ENCODE assay signal across 10 cellular contexts in the genomic region with DNA sequence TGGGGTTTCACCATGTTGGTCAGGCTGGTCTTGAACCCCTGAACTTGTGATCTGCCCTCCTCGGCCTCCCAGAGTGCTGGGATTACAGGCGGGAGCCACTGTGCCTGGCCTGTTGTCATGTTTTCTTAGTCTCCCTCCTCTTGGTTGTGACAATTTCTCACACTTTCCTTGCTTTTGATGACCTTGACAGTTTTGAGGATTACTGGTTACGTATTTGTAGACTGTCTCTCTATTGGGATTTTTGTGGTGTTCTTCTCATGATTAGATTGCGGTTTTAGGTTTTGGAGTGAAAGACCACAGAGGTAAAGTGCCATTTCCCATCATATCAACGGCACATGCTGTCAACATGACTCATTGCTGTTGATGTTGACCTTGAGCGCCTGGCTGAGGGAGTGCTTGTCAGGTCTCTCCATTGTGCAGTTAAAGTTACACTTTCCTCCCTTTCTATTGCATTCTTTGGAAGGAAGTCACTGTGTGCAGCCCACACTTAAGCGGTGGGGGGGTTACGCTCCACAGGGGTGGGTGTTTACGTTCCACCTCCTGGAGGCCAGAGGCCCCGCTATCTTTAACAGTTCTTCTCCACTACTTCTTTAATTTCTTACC. TPM values are rescaled to one million over a fixed set of nuclear protein-coding genes. Genes with fewer than 3 reads are reported as not detected.
A peak's percentile ranks its signal among the peaks of the same experiment; 100 is the strongest.
DNase-seq lines count a peak whose midpoint lies in the region; ATAC-seq and TF ChIP-seq lines count a peak whose summit lies in the region.
"Had no signal": no experiment of that assay in that cellular context is flagged by ENCODE, and none has a peak within 500 bp of the region (broad histone marks: within the 10 kb centered on the region; RNA-seq: fewer than 3 reads in every experiment).

No MANE protein-coding gene starts in this region.

- H3K27me3 ChIP-seq in skeletal muscle satellite cell (ENCODE audit: control insufficient read depth, insufficient read depth, low read length), result peaks cover 76% of the 10 kb centered on the region
- H3K27me3 ChIP-seq in sigmoid colon, result peaks cover 0 to 9% (median 0%) of the 10 kb centered on the region in 3 donors

- intact Hi-C loops in sigmoid colon (cut with DNase I), result no loop called here

- peak; percentile 62 to 69 for ATAC-seq in activated CD4-positive, CD25-positive, alpha-beta regulatory T cell treated with anti-CD3 and anti-CD28 coated beads, Interleukin-2, amount 50 U/mL, for 24 hours
- ATAC-seq in GM19455 (IDR thresholded peaks at IDR 0.05; ENCODE audit: unreplicated experiment), result no peak

- no peak for DNase-seq in activated CD4-positive, CD25-positive, alpha-beta regulatory T cell treated with anti-CD3 and anti-CD28 coated beads, Interleukin-2, amount 50 U/mL, for 72 hours
- DNase-seq in T-helper 2 cell, result peak in 3 of 5 experiments; percentile 3 to 88 (median 55)
- DNase-seq in dedifferentiated amniotic fluid mesenchymal stem cell (ENCODE audit: extremely low spot score), result peak; percentile 37
- DNase-seq in NCI-H1048 (lab: John Stamatoyannopoulos, UW), result no peak
- no peak for DNase-seq in sigmoid colon

- H3K36me3 ChIP-seq in skeletal muscle satellite cell (ENCODE audit: insufficient read depth, low read length) (no peaks in the 10 kb centered on the region), sigmoid colon (no peaks in the 10 kb centered on the region)

- peak overlapping the region; percentile 30 for H3K4me2 ChIP-seq in skeletal muscle satellite cell (ENCODE audit: low read length)

- H3K4me1 ChIP-seq in skeletal muscle satellite cell (ENCODE audit: control insufficient read depth, insufficient read depth, low read length) (peaks cover 10% of the 10 kb centered on the region), sigmoid colon (no peaks in the 10 kb centered on the region)

- no peak for TF ChIP-seq EP300 in sigmoid colon (IDR thresholded peaks at IDR 0.05)

- H3K27ac ChIP-seq in sigmoid colon, result no peak overlapping the region
- H3K27ac ChIP-seq: C4-2B, VCaP had no signal

- H3K9me3 ChIP-seq in skeletal muscle satellite cell (replicated peaks; ENCODE audit: low read length) (no peaks in the 10 kb centered on the region), sigmoid colon (no peaks in the 10 kb centered on the region)

- H3K9ac ChIP-seq in skeletal muscle satellite cell (ENCODE audit: low read depth, low read length), result no peak overlapping the region

- no peak for TF ChIP-seq POLR2A in sigmoid colon (IDR thresholded peaks at IDR 0.05)

- no peak for TF ChIP-seq CTCF in sigmoid colon (IDR thresholded peaks at IDR 0.05)

- no peak overlapping the region for H3K4me3 ChIP-seq in skeletal muscle satellite cell (ENCODE audit: low read length)
- no peak overlapping the region for H3K4me3 ChIP-seq in sigmoid colon

- 53 to 71% methylated on average over 10 of the region's 10 CpGs for WGBS in sigmoid colon, 2 donors

RNA-seq across cellular contexts. Expression of a gene that starts 10.8 kb away (rescaled TPM):
- total RNA-seq in skeletal muscle satellite cell (2012; rRNA removed), result 0.25 and 0.66 TPM in 2 replicates
- total RNA-seq in sigmoid colon, result under 1 TPM in 3 of 4 donors, not detected in 1; 0.41 to 0.71 (median 0.55) TPM
- polyA plus RNA-seq in sigmoid colon, result 10 to 100 TPM; 29.9 to 54.1 (median 31.8) TPM

RNA-seq across cellular contexts. Expression of a gene that starts 25.2 kb away (rescaled TPM):
- total RNA-seq in skeletal muscle satellite cell (2012; rRNA removed), result 0.25 TPM in 1 of 2 replicates, not detected in the other
- not detected for total RNA-seq in sigmoid colon
- polyA plus RNA-seq in sigmoid colon, result not detected

RNA-seq across cellular contexts. Expression of a gene that starts 45.6 kb away (rescaled TPM):
- not detected in 2 replicates for total RNA-seq in skeletal muscle satellite cell (2012; rRNA removed)
- total RNA-seq in sigmoid colon, result not detected
- polyA plus RNA-seq in sigmoid colon, result under 1 TPM in 1 of 3 donors, not detected in 2; 0.07 TPM

RNA-seq across cellular contexts. Expression of a gene that starts 52.1 kb away (rescaled TPM):
- total RNA-seq in skeletal muscle satellite cell (2012; rRNA removed), result 20.8 and 30.1 TPM in 2 replicates
- total RNA-seq in sigmoid colon, result 10 to 100 TPM; 27.4 to 55.4 (median 46.4) TPM
- polyA plus RNA-seq in sigmoid colon, result 10 to 100 TPM in 2 of 3 donors, 1 to 10 TPM in 1; 5.5 to 20.4 (median 13.7) TPM

Comparison
In these comparisons a context has a peak if more than half of its experiments do, and no peak if none do; other contexts are left out.
1. DNase-seq: peak in T-helper 2 cell (3 of 5) and dedifferentiated amniotic fluid mesenchymal stem cell (single experiment); none in activated CD4-positive, CD25-positive, alpha-beta regulatory T cell treated with anti-CD3 and anti-CD28 coated beads, Interleukin-2, amount 50 U/mL, for 72 hours (single experiment), NCI-H1048 (single experiment) and sigmoid colon (single experiment).